In genomic region chr3:192892981-192893827, GRCh38 we compare ENCODE assay signal across 8 cellular contexts. TPM values are rescaled to one million over a fixed set of nuclear protein-coding genes. Genes with fewer than 3 reads are reported as not detected.
DNase-seq lines count a peak whose midpoint lies in the region; ATAC-seq, FAIRE-seq and TF ChIP-seq lines count a peak whose summit lies in the region.

No MANE protein-coding gene starts in this region.

- H3K4me2 ChIP-seq in H1 (ENCODE audit: insufficient read depth in 1 of 2, low read depth in 2 of 2, low read length in 2 of 2), result peak overlapping the region; percentile 20 to 64; a peak in 3 of 4 replicates
- peak overlapping the region; percentile 19 for H3K4me2 ChIP-seq in neural progenitor cell

- TF ChIP-seq RAD21 in H1 (IDR thresholded peaks at IDR 0.05 in 1 of 2, conservative IDR thresholded peaks at IDR 0.05 in 1 of 2; ENCODE audit: low read depth in 2 of 2, low read length in 2 of 2), result no peak

- no peak overlapping the region for H3K27ac Mint-ChIP-seq in neural progenitor cell

- peaks cover 6% of the 10 kb centered on the region; the same call in 1 of the 2 replicates for H3K79me1 ChIP-seq in H1 (ENCODE audit: low read depth, low read length)

- FAIRE-seq in H1 (lab: Jason Lieb, UNC), result peak; percentile 52

- peak overlapping the region; percentile 33; the same call in 1 of the 2 replicates for H2AK5ac ChIP-seq in H1 (ENCODE audit: low read depth, low read length)

- H3K27me3 ChIP-seq in H1 (replicated peaks in 1 of 4; ENCODE audit: control insufficient read depth in 3 of 4, extremely low read depth in 1 of 4, insufficient read depth in 3 of 4, low read length in 3 of 4) (no peaks in the 10 kb centered on the region), neural progenitor cell (no peaks in the 10 kb centered on the region)

- no peaks in the 10 kb centered on the region for H3K9me3 Mint-ChIP-seq in neural progenitor cell

- CTCF ChIA-PET in H1 (lab: Charles Lee; ENCODE audit: partially characterized antibody), result interaction anchor here (0.7 to 8.6 kb wide), 9 partner anchors 12 to 90 kb away, joined by 3 to 49 read pairs (median 4); partner anchors contain the start of gene MB21D2

- 44% methylated on average over 17 of the region's 17 CpGs; no CpG with 5 or more reads in 1 of the 2 experiments for WGBS in H1 (ENCODE audit: extremely low coverage in 1 of 2, insufficient coverage in 1 of 2, insufficient read length in 1 of 2, insufficient replicate concordance in 2 of 2, low coverage in 1 of 2, low lambda C conversion rate in 2 of 2, missing lambda C conversion rate in 1 of 2), 2 experiments

- H4K5ac ChIP-seq in H1 (ENCODE audit: insufficient read length, low read depth, low read length), result no peak overlapping the region

- H3K18ac ChIP-seq in H1 (ENCODE audit: extremely low read depth, low read length), result peak overlapping the region; percentile 51; the same call in 1 of the 2 replicates

- H3K36me3 ChIP-seq in H1 (ENCODE audit: control insufficient read depth in 2 of 4, insufficient read depth in 4 of 4, low read length in 3 of 4) (no peaks in the 10 kb centered on the region), neural progenitor cell (no peaks in the 10 kb centered on the region)

- peak overlapping the region; percentile 6; the same call in 1 of the 2 replicates for H3K27ac ChIP-seq in H1 (ENCODE audit: low read depth, low read length)
- no peak overlapping the region for H3K27ac ChIP-seq in neural progenitor cell

- H3F3A ChIP-seq in neural progenitor cell (ENCODE audit: low read depth), result no peaks in the 10 kb centered on the region

- H3K23ac ChIP-seq in H1 (ENCODE audit: insufficient read length), result no peak overlapping the region

- H2AFZ ChIP-seq in H1 (ENCODE audit: low read length) (no peak overlapping the region), neural progenitor cell (replicated peaks) (no peak overlapping the region)

- peaks cover 23% of the 10 kb centered on the region for H3K4me1 Mint-ChIP-seq in neural progenitor cell

- H4K8ac ChIP-seq in H1 (ENCODE audit: extremely low read depth, insufficient read depth, low read length), result no peak overlapping the region; the same call in 1 of the 2 replicates

- peak overlapping the region; percentile 22; the same call in 1 of the 2 replicates for H2BK5ac ChIP-seq in H1 (ENCODE audit: low read depth, low read length)

- peaks cover 1% of the 10 kb centered on the region for H3K36me3 Mint-ChIP-seq in neural progenitor cell

- no peak for TF ChIP-seq POLR2A in H1 (IDR thresholded peaks at IDR 0.05; ENCODE audit: control extremely low read depth in 1 of 2, low read depth in 2 of 2, low read length in 2 of 2)

- H2BK15ac ChIP-seq in H1 (ENCODE audit: low read length), result no peak overlapping the region

- H4K91ac ChIP-seq in H1 (replicated peaks; ENCODE audit: insufficient read length, low read length), result no peak overlapping the region

- H2BK12ac ChIP-seq in H1 (ENCODE audit: low read depth, low read length), result 0 out of 2 replicates have a peak overlapping the region, but pooled peaks have one; percentile 42

- H3K23me2 ChIP-seq in H1 (ENCODE audit: low read depth, low read length), result no peaks in the 10 kb centered on the region

- H2BK120ac ChIP-seq in H1 (replicated peaks; ENCODE audit: low read depth, low read length), result no peak overlapping the region

- TF ChIP-seq CTCF in H1 (IDR thresholded peaks at IDR 0.05; ENCODE audit: control extremely low read depth in 1 of 3, insufficient read depth in 1 of 3, low read depth in 1 of 3, low read length in 3 of 3) (no peak), neural progenitor cell (IDR thresholded peaks at IDR 0.05) (no peak)

- H4K20me1 ChIP-seq in H1 (replicated peaks in 1 of 2; ENCODE audit: control insufficient read depth in 1 of 2, insufficient read depth in 2 of 2, low read length in 2 of 2) (peaks cover 2 to 8% of the 10 kb centered on the region in 2 experiments), neural progenitor cell (ENCODE audit: low read depth) (no peaks in the 10 kb centered on the region)

- no peak for TF ChIP-seq EP300 in H1 (IDR thresholded peaks at IDR 0.05; ENCODE audit: borderline replicate concordance in 1 of 2, low read depth in 2 of 2, low read length in 2 of 2)

- no peak overlapping the region for H3K14ac ChIP-seq in H1 (ENCODE audit: insufficient read length)

- H3K4me3 Mint-ChIP-seq in neural progenitor cell, result no peak overlapping the region

- H3K27me3 Mint-ChIP-seq in neural progenitor cell (ENCODE audit: insufficient read depth, low read depth), result no peaks in the 10 kb centered on the region

- ATAC-seq in GM21717 (IDR thresholded peaks at IDR 0.05; ENCODE audit: unreplicated experiment), result peak; percentile 92

- peak overlapping the region; percentile 29; the same call in 1 of the 2 replicates for H2BK20ac ChIP-seq in H1 (ENCODE audit: low read length)

- H3K4me1 ChIP-seq in H1 (replicated peaks in 1 of 4; ENCODE audit: control insufficient read depth in 3 of 4, insufficient read depth in 4 of 4, low read length in 3 of 4), result peaks cover 0 to 29% (median 25%) of the 10 kb centered on the region in 4 experiments; a peak in 6 of 7 replicates
- H3K4me1 ChIP-seq in neural progenitor cell, result peaks cover 15% of the 10 kb centered on the region

- H3K4ac ChIP-seq in H1 (replicated peaks; ENCODE audit: insufficient read length, low read depth, low read length), result no peak overlapping the region

- H3K9me3 ChIP-seq in H1 (ENCODE audit: insufficient read depth in 2 of 2, low read depth in 1 of 2, low read length in 1 of 2) (no peaks in the 10 kb centered on the region), neural progenitor cell (ENCODE audit: low read depth) (no peaks in the 10 kb centered on the region)

- POLR2A ChIA-PET in H1 (lab: Charles Lee; ENCODE audit: partially characterized antibody), result interaction anchor here (1.1 to 2.9 kb wide), 6 partner anchors 10 to 24 kb away, joined by 3 to 15 read pairs (median 4); partner anchors contain the start of gene MB21D2

- H3K4me3 ChIP-seq in H1 (ENCODE audit: extremely low read depth in 1 of 4, insufficient read depth in 2 of 4, low read depth in 3 of 4, low read length in 4 of 4) (peak overlapping the region in 1 of 4 experiments; percentile 20; a peak in 1 of 8 replicates), neural progenitor cell (no peak overlapping the region)

- H3K79me2 ChIP-seq in H1 (ENCODE audit: control insufficient read depth in 1 of 2, insufficient read depth in 2 of 2, low read length in 2 of 2) (peaks cover 13 to 95% of the 10 kb centered on the region in 2 experiments), neural progenitor cell (ENCODE audit: low read depth) (peaks cover 44% of the 10 kb centered on the region)

- H3K9ac ChIP-seq in H1 (replicated peaks in 1 of 4; ENCODE audit: extremely low read depth in 1 of 4, low read depth in 3 of 4, low read length in 3 of 4), result peak overlapping the region in 1 of 4 experiments; percentile 14; a peak in 2 of 7 replicates
- H3K9ac ChIP-seq in neural progenitor cell, result no peak overlapping the region

- peak; percentile 80 for DNase-seq in GM04504 (ENCODE audit: low read depth)
- peak; percentile 95 for DNase-seq in HT1080 (ENCODE audit: low read depth)
- DNase-seq in activated CD4-positive, CD25-positive, alpha-beta regulatory T cell (lab: John Stamatoyannopoulos, UW), result peak; percentile 13 to 34 (median 20)
- no peak for DNase-seq in H1 (ENCODE audit: low read depth in 1 of 2, low spot score in 2 of 2)
- DNase-seq in neural progenitor cell (ENCODE audit: low spot score), result peak; percentile 33
- DNase-seq in ureter (ENCODE audit: low spot score), result peak; percentile 44
- no peak for DNase-seq in amniotic stem cell (lab: John Stamatoyannopoulos, UW)

- H3K56ac ChIP-seq in H1 (replicated peaks; ENCODE audit: insufficient read length, low read depth, low read length), result no peak overlapping the region

TF ChIP-seq in H1, 55 proteins besides CTCF, POLR2A, EP300 and RAD21:
- peak; percentile 89 for TF ChIP-seq JUND (IDR thresholded peaks at IDR 0.05; ENCODE audit: low read length)
- TF ChIP-seq CEBPB (IDR thresholded peaks at IDR 0.05; ENCODE audit: low read depth, low read length), result no peak
- peak; percentile 14 for TF ChIP-seq NANOG (IDR thresholded peaks at IDR 0.05; ENCODE audit: insufficient read depth, low read depth, low read length, poor library complexity, severe bottlenecking)
- 0 out of 2 replicates have a peak, but pooled peaks have one; percentile 21 for TF ChIP-seq CREB1 (IDR thresholded peaks at IDR 0.05)
- 0 out of 2 replicates have a peak, but pooled peaks have one; percentile 17 for TF ChIP-seq RBBP5 (IDR thresholded peaks at IDR 0.05; ENCODE audit: borderline replicate concordance, low read depth, low read length)
- TF ChIP-seq JUN (IDR thresholded peaks at IDR 0.05; ENCODE audit: low read depth, low read length), result 0 out of 2 replicates have a peak, but pooled peaks have one; percentile 50

RNA-seq across cellular contexts. Expression of gene MB21D2, which starts 24.5 kb away (rescaled TPM):
- total RNA-seq in HT1080 (2014; rRNA removed; shearing (Covaris generic)), result 16.1 and 17.8 TPM in 2 replicates
- polyA plus RNA-seq in HT1080 (2015; cell fraction: cytosol; rRNA removed), result 19.4 and 19.9 TPM in 2 replicates
- 23.4 and 24.7 TPM in 2 replicates for polyA plus RNA-seq in HT1080 (2015; cell fraction: nucleus; rRNA removed)
- 20.7 and 21.0 TPM in 2 replicates for total RNA-seq in H1 (2021; fragmentation: NEBNext Ultra II Directional; extraction: Animal tissue kit (Norgen Biotek cat#: 25700))
- 10.0 and 10.1 TPM in 2 replicates for polyA plus RNA-seq in H1 (2011; rRNA removed)
- polyA plus RNA-seq in H1 (2011; cell fraction: cytosol; rRNA removed), result 8.7 TPM
- polyA plus RNA-seq in H1 (2011; cell fraction: nucleus; rRNA removed), result 9.1 TPM
- 6.9 to 12.6 TPM (median 8.7 TPM) in 4 replicates for polyA plus RNA-seq in H1 (2012, experiment 1 of 2)
- 3.4 TPM for polyA plus RNA-seq in H1 (2012, experiment 2 of 2)
- 12.0 TPM for polyA plus RNA-seq in H1 (2013, experiment 1 of 2)
- 12.6 TPM for polyA plus RNA-seq in H1 (2013, experiment 2 of 2)
- polyA minus RNA-seq in H1 (2011; rRNA and poly(A)+ RNA removed), result 23.3 and 27.7 TPM in 2 replicates
- 9.5 TPM for polyA minus RNA-seq in H1 (2011; cell fraction: cytosol; rRNA and poly(A)+ RNA removed)
- 17.0 TPM for polyA minus RNA-seq in H1 (2011; cell fraction: nucleus; rRNA and poly(A)+ RNA removed)
- total RNA-seq in neural progenitor cell (ENCODE audit: low replicate concordance), result 11.3 and 15.1 TPM in 2 replicates
- 8.7 TPM for total RNA-seq in ureter

Comparison
In these comparisons a context has a peak if more than half of its experiments do, and no peak if none do; other contexts are left out.
1. DNase-seq: peak in GM04504 (single experiment), HT1080 (single experiment), activated CD4-positive, CD25-positive, alpha-beta regulatory T cell (4 of 4), neural progenitor cell (single experiment) and ureter (single experiment); none in H1 (0 of 2) and amniotic stem cell (single experiment).